ENCODE assay signal across 22 cellular contexts in the genomic region with DNA sequence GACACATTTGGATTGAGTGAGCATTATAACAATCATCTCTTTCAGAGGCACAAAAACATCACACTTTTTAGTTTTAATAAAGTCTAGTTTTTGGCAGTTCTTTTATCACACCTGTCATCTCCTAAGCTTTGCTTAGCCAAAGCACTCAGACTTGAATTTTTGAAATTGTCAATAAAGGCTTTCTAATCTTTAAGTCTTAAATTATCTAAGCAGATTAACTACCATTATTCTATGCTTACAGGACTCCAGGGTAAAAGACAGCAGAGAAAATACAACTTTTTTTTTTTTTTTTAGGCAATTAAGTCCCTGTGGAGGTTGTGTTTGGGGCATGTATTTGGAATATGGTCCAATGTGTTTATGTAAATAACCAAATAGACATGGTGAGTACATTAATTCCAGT. TPM values are rescaled to one million over a fixed set of nuclear protein-coding genes. Genes with fewer than 3 reads are reported as not detected.
"Had no signal": no experiment of that assay in that cellular context is flagged by ENCODE, and none has a peak within 500 bp of the region (broad histone marks: within the 10 kb centered on the region; RNA-seq: fewer than 3 reads in every experiment).

No MANE protein-coding gene starts in this region.

- H3K36me3 ChIP-seq: colonic mucosa, esophagus squamous epithelium, gastrocnemius medialis, heart right ventricle, left lung, lower lobe of right lung had no signal

- H3K4me3 ChIP-seq: colonic mucosa, esophagus squamous epithelium, gastrocnemius medialis, heart right ventricle, left lung, lower lobe of right lung, mucosa of descending colon had no signal

- H3K4me1 ChIP-seq: colonic mucosa, gastrocnemius medialis, left lung had no signal

- DNase-seq: colonic mucosa; cortex of kidney; effector CD8-positive, alpha-beta T cell; effector memory CD8-positive, alpha-beta T cell; endodermal cell; erythroblast; esophagus squamous epithelium; foreskin fibroblast; foreskin melanocyte; gastrocnemius medialis; glutamatergic neuron; head of caudate nucleus; heart right ventricle; hippocampal formation; left cardiac atrium; left lung; left ventricle myocardium superior; lower lobe of right lung; mesenchymal stem cell; mucosa of descending colon; naive B cell had no signal

- H3K9me3 ChIP-seq: colonic mucosa, gastrocnemius medialis, heart right ventricle, left lung, lower lobe of right lung, mucosa of descending colon had no signal

- H3K27ac ChIP-seq: colonic mucosa, epithelial cell of prostate, esophagus squamous epithelium, gastrocnemius medialis, heart right ventricle, left lung, lower lobe of right lung had no signal

RNA-seq across cellular contexts. Expression of a gene that starts 17.6 kb away (rescaled TPM):
- polyA plus RNA-seq: heart right ventricle had no signal
